Comparison of ENCODE assay signal across 1 cellular context in genomic region chr11:69918938-69919650, GRCh38.
TF ChIP-seq lines count a peak whose summit lies in the region.

No MANE protein-coding gene starts in this region.

TF ChIP-seq in K562, 482 proteins besides CTCF, POLR2A, EP300 and RAD21 (continued from another document):
- TF ChIP-seq, protein P1, sequence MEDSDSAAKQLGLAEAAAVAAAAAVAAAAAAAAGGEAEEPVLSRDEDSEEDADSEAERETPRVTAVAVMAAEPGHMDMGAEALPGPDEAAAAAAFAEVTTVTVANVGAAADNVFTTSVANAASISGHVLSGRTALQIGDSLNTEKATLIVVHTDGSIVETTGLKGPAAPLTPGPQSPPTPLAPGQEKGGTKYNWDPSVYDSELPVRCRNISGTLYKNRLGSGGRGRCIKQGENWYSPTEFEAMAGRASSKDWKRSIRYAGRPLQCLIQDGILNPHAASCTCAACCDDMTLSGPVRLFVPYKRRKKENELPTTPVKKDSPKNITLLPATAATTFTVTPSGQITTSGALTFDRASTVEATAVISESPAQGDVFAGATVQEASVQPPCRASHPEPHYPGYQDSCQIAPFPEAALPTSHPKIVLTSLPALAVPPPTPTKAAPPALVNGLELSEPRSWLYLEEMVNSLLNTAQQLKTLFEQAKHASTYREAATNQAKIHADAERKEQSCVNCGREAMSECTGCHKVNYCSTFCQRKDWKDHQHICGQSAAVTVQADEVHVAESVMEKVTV (CRISPR knock-in tag; IDR thresholded peaks at IDR 0.05): peak; percentile 89
- TF ChIP-seq PHF8 (IDR thresholded peaks at IDR 0.05; ENCODE audit: borderline replicate concordance, low read length) (no peak), IFI16 (CRISPR knock-in tag; IDR thresholded peaks at IDR 0.05) (no peak), PBX2 (CRISPR knock-in tag; IDR thresholded peaks at IDR 0.05; ENCODE audit: low read depth) (0 out of 2 replicates have a peak, but pooled peaks have one; percentile 28), PBX2 (tag; conservative IDR thresholded peaks at IDR 0.05; ENCODE audit: low read depth) (no peak), ARID2 (IDR thresholded peaks at IDR 0.05) (peak; percentile 57; the same call in 1 of the 2 replicates), ZBTB17 (CRISPR knock-in tag; IDR thresholded peaks at IDR 0.05) (no peak), U2AF2 (optimal IDR thresholded peaks at IDR 0.05; ENCODE audit: low read depth, low read length) (no peak), RB1 (IDR thresholded peaks at IDR 0.05; ENCODE audit: low read depth) (peak; percentile 30; the same call in 1 of the 2 replicates), PHF20 (IDR thresholded peaks at IDR 0.05; ENCODE audit: partially characterized antibody) (no peak), CTCFL (IDR thresholded peaks at IDR 0.05; ENCODE audit: borderline replicate concordance, insufficient read depth, low read depth, low read length, poor library complexity, severe bottlenecking) (peak; percentile 66), CREM (IDR thresholded peaks at IDR 0.05; ENCODE audit: low read depth) (peak; percentile 25; the same call in 1 of the 2 replicates), HNRNPLL (IDR thresholded peaks at IDR 0.05; ENCODE audit: low read depth, low read length, poor library complexity, severe bottlenecking) (peak; percentile 22), JUND (IDR thresholded peaks at IDR 0.05; ENCODE audit: borderline replicate concordance, low read depth, low read length) (peak; percentile 38; the same call in 1 of the 2 replicates), JUND (tag; IDR thresholded peaks at IDR 0.05; ENCODE audit: borderline replicate concordance, low read depth, low read length) (no peak), STAG1 (CRISPR knock-in tag; IDR thresholded peaks at IDR 0.05; ENCODE audit: borderline replicate concordance) (peak; percentile 80; the same call in 1 of the 2 replicates), GTF2F1 (IDR thresholded peaks at IDR 0.05; ENCODE audit: low read depth, low read length) (no peak), ZNF263 (CRISPR knock-in tag; IDR thresholded peaks at IDR 0.05; ENCODE audit: borderline replicate concordance) (peak; percentile 79; the same call in 1 of the 2 replicates), MCM2 (IDR thresholded peaks at IDR 0.05; ENCODE audit: low read depth) (no peak), GABPB1 (CRISPR knock-in tag; IDR thresholded peaks at IDR 0.05) (peak; percentile 25; the same call in 1 of the 2 replicates), ATF7 (IDR thresholded peaks at IDR 0.05) (peak; percentile 43; the same call in 1 of the 2 replicates), TSC22D4 (tag; IDR thresholded peaks at IDR 0.05) (no peak), ZFX (CRISPR knock-in tag; IDR thresholded peaks at IDR 0.05) (no peak), TCFL5 (CRISPR knock-in tag; conservative IDR thresholded peaks at IDR 0.05) (no peak), MAZ (CRISPR knock-in tag; conservative IDR thresholded peaks at IDR 0.05 in 1 of 2, IDR thresholded peaks at IDR 0.05 in 1 of 2) (peak; percentile 48 to 80; a peak in 3 of 4 replicates), ZNF316 (IDR thresholded peaks at IDR 0.05) (no peak), ETS1 (conservative IDR thresholded peaks at IDR 0.05; ENCODE audit: control insufficient read depth, low read depth, low read length) (0 out of 2 replicates have a peak, but pooled peaks have one; percentile 40)
- TF ChIP-seq, protein P2, sequence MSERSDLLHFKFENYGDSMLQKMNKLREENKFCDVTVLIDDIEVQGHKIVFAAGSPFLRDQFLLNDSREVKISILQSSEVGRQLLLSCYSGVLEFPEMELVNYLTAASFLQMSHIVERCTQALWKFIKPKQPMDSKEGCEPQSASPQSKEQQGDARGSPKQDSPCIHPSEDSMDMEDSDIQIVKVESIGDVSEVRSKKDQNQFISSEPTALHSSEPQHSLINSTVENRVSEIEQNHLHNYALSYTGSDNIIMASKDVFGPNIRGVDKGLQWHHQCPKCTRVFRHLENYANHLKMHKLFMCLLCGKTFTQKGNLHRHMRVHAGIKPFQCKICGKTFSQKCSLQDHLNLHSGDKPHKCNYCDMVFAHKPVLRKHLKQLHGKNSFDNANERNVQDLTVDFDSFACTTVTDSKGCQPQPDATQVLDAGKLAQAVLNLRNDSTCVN (CRISPR knock-in tag; IDR thresholded peaks at IDR 0.05): no peak
- TF ChIP-seq, protein P3, sequence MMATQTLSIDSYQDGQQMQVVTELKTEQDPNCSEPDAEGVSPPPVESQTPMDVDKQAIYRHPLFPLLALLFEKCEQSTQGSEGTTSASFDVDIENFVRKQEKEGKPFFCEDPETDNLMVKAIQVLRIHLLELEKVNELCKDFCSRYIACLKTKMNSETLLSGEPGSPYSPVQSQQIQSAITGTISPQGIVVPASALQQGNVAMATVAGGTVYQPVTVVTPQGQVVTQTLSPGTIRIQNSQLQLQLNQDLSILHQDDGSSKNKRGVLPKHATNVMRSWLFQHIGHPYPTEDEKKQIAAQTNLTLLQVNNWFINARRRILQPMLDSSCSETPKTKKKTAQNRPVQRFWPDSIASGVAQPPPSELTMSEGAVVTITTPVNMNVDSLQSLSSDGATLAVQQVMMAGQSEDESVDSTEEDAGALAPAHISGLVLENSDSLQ (IDR thresholded peaks at IDR 0.05): peak; percentile 43; the same call in 1 of the 2 replicates
- TF ChIP-seq, protein P4, sequence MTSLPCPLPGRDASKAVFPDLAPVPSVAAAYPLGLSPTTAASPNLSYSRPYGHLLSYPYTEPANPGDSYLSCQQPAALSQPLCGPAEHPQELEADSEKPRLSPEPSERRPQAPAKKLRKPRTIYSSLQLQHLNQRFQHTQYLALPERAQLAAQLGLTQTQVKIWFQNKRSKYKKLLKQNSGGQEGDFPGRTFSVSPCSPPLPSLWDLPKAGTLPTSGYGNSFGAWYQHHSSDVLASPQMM (CRISPR knock-in tag; IDR thresholded peaks at IDR 0.05): no peak
- TF ChIP-seq, protein P5, sequence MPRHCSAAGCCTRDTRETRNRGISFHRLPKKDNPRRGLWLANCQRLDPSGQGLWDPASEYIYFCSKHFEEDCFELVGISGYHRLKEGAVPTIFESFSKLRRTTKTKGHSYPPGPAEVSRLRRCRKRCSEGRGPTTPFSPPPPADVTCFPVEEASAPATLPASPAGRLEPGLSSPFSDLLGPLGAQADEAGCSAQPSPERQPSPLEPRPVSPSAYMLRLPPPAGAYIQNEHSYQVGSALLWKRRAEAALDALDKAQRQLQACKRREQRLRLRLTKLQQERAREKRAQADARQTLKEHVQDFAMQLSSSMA (CRISPR knock-in tag; IDR thresholded peaks at IDR 0.05): no peak
- TF ChIP-seq, protein P6, sequence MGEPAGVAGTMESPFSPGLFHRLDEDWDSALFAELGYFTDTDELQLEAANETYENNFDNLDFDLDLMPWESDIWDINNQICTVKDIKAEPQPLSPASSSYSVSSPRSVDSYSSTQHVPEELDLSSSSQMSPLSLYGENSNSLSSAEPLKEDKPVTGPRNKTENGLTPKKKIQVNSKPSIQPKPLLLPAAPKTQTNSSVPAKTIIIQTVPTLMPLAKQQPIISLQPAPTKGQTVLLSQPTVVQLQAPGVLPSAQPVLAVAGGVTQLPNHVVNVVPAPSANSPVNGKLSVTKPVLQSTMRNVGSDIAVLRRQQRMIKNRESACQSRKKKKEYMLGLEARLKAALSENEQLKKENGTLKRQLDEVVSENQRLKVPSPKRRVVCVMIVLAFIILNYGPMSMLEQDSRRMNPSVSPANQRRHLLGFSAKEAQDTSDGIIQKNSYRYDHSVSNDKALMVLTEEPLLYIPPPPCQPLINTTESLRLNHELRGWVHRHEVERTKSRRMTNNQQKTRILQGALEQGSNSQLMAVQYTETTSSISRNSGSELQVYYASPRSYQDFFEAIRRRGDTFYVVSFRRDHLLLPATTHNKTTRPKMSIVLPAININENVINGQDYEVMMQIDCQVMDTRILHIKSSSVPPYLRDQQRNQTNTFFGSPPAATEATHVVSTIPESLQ (CRISPR knock-in tag; IDR thresholded peaks at IDR 0.05): no peak
